8 cellular contexts compared by ENCODE assay signal in genomic region chr10:7933757-7934156, GRCh38.
"Had no signal": no experiment of that assay in that cellular context is flagged by ENCODE, and none has a peak within 500 bp of the region (broad histone marks: within the 10 kb centered on the region; RNA-seq: fewer than 3 reads in every experiment).

No MANE protein-coding gene starts in this region.

- H3K27ac Mint-ChIP-seq: IgD-negative memory B cell had no signal

- H3K4me3 Mint-ChIP-seq: H9, IgD-negative memory B cell had no signal

- H2AFZ ChIP-seq: GM23248 had no signal

- H3K27ac ChIP-seq: GM23248 had no signal

- H3K27me3 Mint-ChIP-seq: IgD-negative memory B cell had no signal

- H3K9ac ChIP-seq: GM23248 had no signal

- DNase-seq: H9, HCEC 1CT, KBM-7 had no signal

- FAIRE-seq: H1, H54, HTR-8/SVneo had no signal

- H3K9me3 Mint-ChIP-seq: H9 had no signal

- H3K4me3 ChIP-seq: GM23248 had no signal
